ENCODE assay signal across 17 cellular contexts in the genomic region with DNA sequence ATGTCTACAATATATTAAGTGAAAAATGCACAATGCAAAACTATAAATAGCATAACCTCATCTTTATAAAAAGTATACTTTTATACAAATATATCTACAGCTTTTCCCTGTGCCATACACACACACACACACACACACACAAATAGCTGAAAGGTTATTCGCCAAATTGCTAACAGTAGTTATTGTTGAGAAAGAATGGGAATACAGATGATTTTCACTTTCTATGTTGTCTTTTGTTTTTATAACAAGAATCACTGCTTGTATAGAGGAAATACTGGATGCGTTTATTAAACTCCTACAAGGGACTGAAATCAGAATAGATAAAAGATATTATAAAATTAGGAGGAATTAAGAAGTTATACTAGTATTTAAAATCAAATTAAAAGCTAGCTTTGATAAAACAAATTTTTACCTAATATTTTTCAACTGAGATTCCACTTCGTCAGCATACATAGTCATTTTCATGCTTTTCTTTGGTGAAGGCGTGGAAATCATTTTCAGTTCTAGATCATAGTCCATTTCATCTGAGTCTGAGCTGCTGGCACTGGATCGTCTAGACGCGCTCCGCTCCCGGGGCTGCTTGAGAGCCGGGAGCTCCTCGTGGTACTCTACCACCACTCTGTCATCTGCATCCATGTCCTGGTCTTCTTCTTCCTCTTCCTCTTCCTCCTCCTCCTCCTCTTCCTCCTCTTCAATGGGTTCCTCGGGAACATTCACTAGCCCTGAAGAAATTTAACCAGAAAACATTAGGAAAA. TPM values are rescaled to one million over a fixed set of nuclear protein-coding genes. Genes with fewer than 3 reads are reported as not detected.
A peak's percentile ranks its signal among the peaks of the same experiment; 100 is the strongest.
DNase-seq lines count a peak whose midpoint lies in the region; ATAC-seq lines count a peak whose summit lies in the region.
"Had no signal": no experiment of that assay in that cellular context is flagged by ENCODE, and none has a peak within 500 bp of the region (broad histone marks: within the 10 kb centered on the region; RNA-seq: fewer than 3 reads in every experiment).

No MANE protein-coding gene starts in this region.

- H3K27ac ChIP-seq in right cardiac atrium (ENCODE audit: low read length) = peak overlapping the region; percentile 76
- H3K27ac ChIP-seq in caudate nucleus (ENCODE audit: low read depth, low read length) = peak overlapping the region; percentile 72
- H3K27ac ChIP-seq in temporal lobe (ENCODE audit: low read depth, low read length) = peak overlapping the region; percentile 96
- H3K27ac ChIP-seq: PC-9 had no signal

- intact Hi-C loops in right cardiac atrium (cut with DNase I) (no loop called here), left ventricle myocardium superior (cut with micrococcal nuclease) (no loop called here)

- no peaks in the 10 kb centered on the region for H3K27me3 ChIP-seq in right cardiac atrium (ENCODE audit: control insufficient read depth, insufficient read depth)
- H3K27me3 ChIP-seq: MG63 had no signal

- WGBS in right cardiac atrium = 90% methylated on average over 12 of the region's 12 CpGs

- H3K9me3 ChIP-seq in right cardiac atrium (ENCODE audit: control insufficient read depth, low read length) = no peaks in the 10 kb centered on the region
- H3K9me3 ChIP-seq: MG63 had no signal

- no peak overlapping the region for H3K4me3 ChIP-seq in right cardiac atrium (ENCODE audit: low read length)
- H3K4me3 ChIP-seq: MG63, PC-9 had no signal

- DNase-seq in right cardiac atrium (no peak), left ventricle myocardium superior (no peak), caudate nucleus (lab: John Stamatoyannopoulos, UW) (no peak), medulla oblongata (ENCODE audit: extremely low spot score) (peak; percentile 64), AML-193 (lab: John Stamatoyannopoulos, UW) (no peak), germinal center (ENCODE audit: low spot score) (no peak)
- DNase-seq: CD8-positive, alpha-beta memory T cell; DMS 273 treated with DMSO at 0.1 percent for 48 hours; H7; MG63; NCI-H1092 treated with DMSO at 0.1 percent for 48 hours; NCI-H1694 treated with DMSO at 0.1 percent for 48 hours; NCI-H345; NCI-H69; PC-9 had no signal

- ATAC-seq in right cardiac atrium (no peak), left ventricle myocardium superior (no peak), GM21528 (IDR thresholded peaks at IDR 0.05; ENCODE audit: low FRiP score, unreplicated experiment) (no peak)

- no peaks in the 10 kb centered on the region for H3K4me1 ChIP-seq in right cardiac atrium (ENCODE audit: control insufficient read depth, insufficient read depth, low read length)

RNA-seq across cellular contexts. Expression of a gene that starts 17.0 kb away (rescaled TPM):
- total RNA-seq in right cardiac atrium (10 to 100 TPM; 21.9 to 25.7 (median 23.1) TPM), left ventricle myocardium superior (12.2 TPM), temporal lobe (7.6 TPM)
- polyA plus RNA-seq in right cardiac atrium = 39.4 TPM

RNA-seq across cellular contexts. Expression of a gene that starts 28.0 kb away (rescaled TPM):
- 10 to 100 TPM; 24.7 to 33.5 (median 27.1) TPM for total RNA-seq in right cardiac atrium
- polyA plus RNA-seq in right cardiac atrium = 13.9 TPM
- total RNA-seq in left ventricle myocardium superior = 17.8 TPM
- 21.6 TPM for total RNA-seq in temporal lobe
